Comparison of ENCODE assay signal across 1 cellular context in the genomic region with DNA sequence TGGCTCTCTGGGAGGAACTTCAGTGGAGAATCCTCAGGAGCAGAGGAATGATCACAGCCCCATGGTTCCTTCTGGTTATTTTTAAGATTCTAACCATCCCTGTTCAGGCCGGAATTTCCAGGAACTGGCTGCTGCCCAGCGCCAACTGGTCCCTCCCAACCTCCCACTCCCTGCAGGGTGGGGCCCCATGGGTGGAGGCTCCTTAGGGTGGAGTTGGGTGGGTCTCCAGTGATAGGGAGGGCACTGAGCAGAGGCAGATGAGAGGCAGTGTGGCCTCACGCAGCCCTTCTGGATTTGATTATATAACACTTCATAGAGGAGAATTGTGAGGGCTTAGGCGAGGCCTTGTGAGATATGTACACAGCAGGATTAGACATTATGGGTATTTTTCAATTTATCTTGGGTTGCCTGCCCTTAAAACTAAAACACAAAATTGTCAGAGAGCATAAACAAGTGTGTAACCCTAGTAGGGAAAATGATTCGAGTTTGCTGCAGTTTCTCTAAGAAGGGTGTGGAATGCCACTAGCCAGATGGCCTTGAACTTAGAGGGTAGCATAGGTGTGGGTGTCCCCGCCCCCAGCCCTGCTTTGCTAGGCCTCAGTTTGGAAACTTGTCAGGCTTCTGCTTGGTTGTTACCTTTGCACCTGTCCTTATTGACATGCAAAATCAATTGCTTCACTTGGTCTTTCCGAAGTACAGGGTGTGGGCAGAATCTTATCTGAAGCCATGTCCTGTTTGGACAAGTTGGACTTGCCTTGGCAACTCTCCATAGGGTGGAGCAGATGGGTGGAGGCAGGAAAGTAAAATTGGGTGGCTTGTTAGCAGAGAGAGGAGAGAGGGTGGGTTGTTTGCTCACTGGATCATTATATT.
TF ChIP-seq lines count a peak whose summit lies in the region.

No MANE protein-coding gene starts in this region.

TF ChIP-seq in HepG2, 621 proteins besides CTCF, POLR2A, EP300 and RAD21 (continued from another document and continues in another):
- TF ChIP-seq, protein P1, sequence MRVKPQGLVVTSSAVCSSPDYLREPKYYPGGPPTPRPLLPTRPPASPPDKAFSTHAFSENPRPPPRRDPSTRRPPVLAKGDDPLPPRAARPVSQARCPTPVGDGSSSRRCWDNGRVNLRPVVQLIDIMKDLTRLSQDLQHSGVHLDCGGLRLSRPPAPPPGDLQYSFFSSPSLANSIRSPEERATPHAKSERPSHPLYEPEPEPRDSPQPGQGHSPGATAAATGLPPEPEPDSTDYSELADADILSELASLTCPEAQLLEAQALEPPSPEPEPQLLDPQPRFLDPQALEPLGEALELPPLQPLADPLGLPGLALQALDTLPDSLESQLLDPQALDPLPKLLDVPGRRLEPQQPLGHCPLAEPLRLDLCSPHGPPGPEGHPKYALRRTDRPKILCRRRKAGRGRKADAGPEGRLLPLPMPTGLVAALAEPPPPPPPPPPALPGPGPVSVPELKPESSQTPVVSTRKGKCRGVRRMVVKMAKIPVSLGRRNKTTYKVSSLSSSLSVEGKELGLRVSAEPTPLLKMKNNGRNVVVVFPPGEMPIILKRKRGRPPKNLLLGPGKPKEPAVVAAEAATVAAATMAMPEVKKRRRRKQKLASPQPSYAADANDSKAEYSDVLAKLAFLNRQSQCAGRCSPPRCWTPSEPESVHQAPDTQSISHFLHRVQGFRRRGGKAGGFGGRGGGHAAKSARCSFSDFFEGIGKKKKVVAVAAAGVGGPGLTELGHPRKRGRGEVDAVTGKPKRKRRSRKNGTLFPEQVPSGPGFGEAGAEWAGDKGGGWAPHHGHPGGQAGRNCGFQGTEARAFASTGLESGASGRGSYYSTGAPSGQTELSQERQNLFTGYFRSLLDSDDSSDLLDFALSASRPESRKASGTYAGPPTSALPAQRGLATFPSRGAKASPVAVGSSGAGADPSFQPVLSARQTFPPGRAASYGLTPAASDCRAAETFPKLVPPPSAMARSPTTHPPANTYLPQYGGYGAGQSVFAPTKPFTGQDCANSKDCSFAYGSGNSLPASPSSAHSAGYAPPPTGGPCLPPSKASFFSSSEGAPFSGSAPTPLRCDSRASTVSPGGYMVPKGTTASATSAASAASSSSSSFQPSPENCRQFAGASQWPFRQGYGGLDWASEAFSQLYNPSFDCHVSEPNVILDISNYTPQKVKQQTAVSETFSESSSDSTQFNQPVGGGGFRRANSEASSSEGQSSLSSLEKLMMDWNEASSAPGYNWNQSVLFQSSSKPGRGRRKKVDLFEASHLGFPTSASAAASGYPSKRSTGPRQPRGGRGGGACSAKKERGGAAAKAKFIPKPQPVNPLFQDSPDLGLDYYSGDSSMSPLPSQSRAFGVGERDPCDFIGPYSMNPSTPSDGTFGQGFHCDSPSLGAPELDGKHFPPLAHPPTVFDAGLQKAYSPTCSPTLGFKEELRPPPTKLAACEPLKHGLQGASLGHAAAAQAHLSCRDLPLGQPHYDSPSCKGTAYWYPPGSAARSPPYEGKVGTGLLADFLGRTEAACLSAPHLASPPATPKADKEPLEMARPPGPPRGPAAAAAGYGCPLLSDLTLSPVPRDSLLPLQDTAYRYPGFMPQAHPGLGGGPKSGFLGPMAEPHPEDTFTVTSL (CRISPR knock-in tag; IDR thresholded peaks at IDR 0.05; ENCODE audit: borderline replicate concordance) = peak; percentile 88
- TF ChIP-seq BORCS8-MEF2B (CRISPR knock-in tag; IDR thresholded peaks at IDR 0.05) (peak; percentile 69; the same call in 1 of the 2 replicates), CBX2 (IDR thresholded peaks at IDR 0.05; ENCODE audit: low read depth, low read length) (no peak), CBX2 (CRISPR knock-in tag; IDR thresholded peaks at IDR 0.05; ENCODE audit: low read depth) (no peak), HNRNPK (IDR thresholded peaks at IDR 0.05; ENCODE audit: low read depth, low read length, poor library complexity, severe bottlenecking) (no peak), KAT2B (IDR thresholded peaks at IDR 0.05; ENCODE audit: borderline replicate concordance, low read depth, low read length) (peak; percentile 60; the same call in 1 of the 2 replicates), MIER3 (CRISPR knock-in tag; IDR thresholded peaks at IDR 0.05; ENCODE audit: borderline replicate concordance) (peak; percentile 80), NFIC (IDR thresholded peaks at IDR 0.05; ENCODE audit: low read length) (peak; percentile 94), MATR3 (CRISPR knock-in tag; IDR thresholded peaks at IDR 0.05) (no peak), LCORL (IDR thresholded peaks at IDR 0.05) (peak; percentile 50; the same call in 1 of the 2 replicates), LCORL (CRISPR knock-in tag; IDR thresholded peaks at IDR 0.05) (peak; percentile 99), TBL1XR1 (IDR thresholded peaks at IDR 0.05; ENCODE audit: borderline replicate concordance, low read length, partially characterized antibody) (no peak), ZBTB7B (CRISPR knock-in tag; IDR thresholded peaks at IDR 0.05) (no peak; the same call in 1 of the 2 replicates), MAZ (IDR thresholded peaks at IDR 0.05; ENCODE audit: borderline replicate concordance, low read depth, low read length) (no peak), MAZ (CRISPR knock-in tag; IDR thresholded peaks at IDR 0.05; ENCODE audit: low read depth) (no peak; the same call in 1 of the 2 replicates), CREM (IDR thresholded peaks at IDR 0.05) (peak; percentile 92), CREM (CRISPR knock-in tag; IDR thresholded peaks at IDR 0.05) (no peak), ZNF143 (CRISPR knock-in tag; IDR thresholded peaks at IDR 0.05) (peak; percentile 23; the same call in 1 of the 2 replicates), IRF2 (CRISPR knock-in tag; IDR thresholded peaks at IDR 0.05) (peak; percentile 92), ZNF777 (CRISPR knock-in tag; IDR thresholded peaks at IDR 0.05) (0 out of 2 replicates have a peak, but pooled peaks have one; percentile 27), PITX1 (CRISPR knock-in tag; IDR thresholded peaks at IDR 0.05) (peak; percentile 95), YEATS4 (CRISPR knock-in tag; IDR thresholded peaks at IDR 0.05; ENCODE audit: borderline replicate concordance) (no peak; the same call in none of the 2 replicates)
- TF ChIP-seq, protein P2, sequence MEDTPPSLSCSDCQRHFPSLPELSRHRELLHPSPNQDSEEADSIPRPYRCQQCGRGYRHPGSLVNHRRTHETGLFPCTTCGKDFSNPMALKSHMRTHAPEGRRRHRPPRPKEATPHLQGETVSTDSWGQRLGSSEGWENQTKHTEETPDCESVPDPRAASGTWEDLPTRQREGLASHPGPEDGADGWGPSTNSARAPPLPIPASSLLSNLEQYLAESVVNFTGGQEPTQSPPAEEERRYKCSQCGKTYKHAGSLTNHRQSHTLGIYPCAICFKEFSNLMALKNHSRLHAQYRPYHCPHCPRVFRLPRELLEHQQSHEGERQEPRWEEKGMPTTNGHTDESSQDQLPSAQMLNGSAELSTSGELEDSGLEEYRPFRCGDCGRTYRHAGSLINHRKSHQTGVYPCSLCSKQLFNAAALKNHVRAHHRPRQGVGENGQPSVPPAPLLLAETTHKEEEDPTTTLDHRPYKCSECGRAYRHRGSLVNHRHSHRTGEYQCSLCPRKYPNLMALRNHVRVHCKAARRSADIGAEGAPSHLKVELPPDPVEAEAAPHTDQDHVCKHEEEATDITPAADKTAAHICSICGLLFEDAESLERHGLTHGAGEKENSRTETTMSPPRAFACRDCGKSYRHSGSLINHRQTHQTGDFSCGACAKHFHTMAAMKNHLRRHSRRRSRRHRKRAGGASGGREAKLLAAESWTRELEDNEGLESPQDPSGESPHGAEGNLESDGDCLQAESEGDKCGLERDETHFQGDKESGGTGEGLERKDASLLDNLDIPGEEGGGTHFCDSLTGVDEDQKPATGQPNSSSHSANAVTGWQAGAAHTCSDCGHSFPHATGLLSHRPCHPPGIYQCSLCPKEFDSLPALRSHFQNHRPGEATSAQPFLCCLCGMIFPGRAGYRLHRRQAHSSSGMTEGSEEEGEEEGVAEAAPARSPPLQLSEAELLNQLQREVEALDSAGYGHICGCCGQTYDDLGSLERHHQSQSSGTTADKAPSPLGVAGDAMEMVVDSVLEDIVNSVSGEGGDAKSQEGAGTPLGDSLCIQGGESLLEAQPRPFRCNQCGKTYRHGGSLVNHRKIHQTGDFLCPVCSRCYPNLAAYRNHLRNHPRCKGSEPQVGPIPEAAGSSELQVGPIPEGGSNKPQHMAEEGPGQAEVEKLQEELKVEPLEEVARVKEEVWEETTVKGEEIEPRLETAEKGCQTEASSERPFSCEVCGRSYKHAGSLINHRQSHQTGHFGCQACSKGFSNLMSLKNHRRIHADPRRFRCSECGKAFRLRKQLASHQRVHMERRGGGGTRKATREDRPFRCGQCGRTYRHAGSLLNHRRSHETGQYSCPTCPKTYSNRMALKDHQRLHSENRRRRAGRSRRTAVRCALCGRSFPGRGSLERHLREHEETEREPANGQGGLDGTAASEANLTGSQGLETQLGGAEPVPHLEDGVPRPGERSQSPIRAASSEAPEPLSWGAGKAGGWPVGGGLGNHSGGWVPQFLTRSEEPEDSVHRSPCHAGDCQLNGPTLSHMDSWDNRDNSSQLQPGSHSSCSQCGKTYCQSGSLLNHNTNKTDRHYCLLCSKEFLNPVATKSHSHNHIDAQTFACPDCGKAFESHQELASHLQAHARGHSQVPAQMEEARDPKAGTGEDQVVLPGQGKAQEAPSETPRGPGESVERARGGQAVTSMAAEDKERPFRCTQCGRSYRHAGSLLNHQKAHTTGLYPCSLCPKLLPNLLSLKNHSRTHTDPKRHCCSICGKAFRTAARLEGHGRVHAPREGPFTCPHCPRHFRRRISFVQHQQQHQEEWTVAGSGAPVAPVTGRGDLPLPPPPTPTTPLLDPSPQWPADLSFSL (CRISPR knock-in tag; IDR thresholded peaks at IDR 0.05) = no peak
- TF ChIP-seq, protein P3, sequence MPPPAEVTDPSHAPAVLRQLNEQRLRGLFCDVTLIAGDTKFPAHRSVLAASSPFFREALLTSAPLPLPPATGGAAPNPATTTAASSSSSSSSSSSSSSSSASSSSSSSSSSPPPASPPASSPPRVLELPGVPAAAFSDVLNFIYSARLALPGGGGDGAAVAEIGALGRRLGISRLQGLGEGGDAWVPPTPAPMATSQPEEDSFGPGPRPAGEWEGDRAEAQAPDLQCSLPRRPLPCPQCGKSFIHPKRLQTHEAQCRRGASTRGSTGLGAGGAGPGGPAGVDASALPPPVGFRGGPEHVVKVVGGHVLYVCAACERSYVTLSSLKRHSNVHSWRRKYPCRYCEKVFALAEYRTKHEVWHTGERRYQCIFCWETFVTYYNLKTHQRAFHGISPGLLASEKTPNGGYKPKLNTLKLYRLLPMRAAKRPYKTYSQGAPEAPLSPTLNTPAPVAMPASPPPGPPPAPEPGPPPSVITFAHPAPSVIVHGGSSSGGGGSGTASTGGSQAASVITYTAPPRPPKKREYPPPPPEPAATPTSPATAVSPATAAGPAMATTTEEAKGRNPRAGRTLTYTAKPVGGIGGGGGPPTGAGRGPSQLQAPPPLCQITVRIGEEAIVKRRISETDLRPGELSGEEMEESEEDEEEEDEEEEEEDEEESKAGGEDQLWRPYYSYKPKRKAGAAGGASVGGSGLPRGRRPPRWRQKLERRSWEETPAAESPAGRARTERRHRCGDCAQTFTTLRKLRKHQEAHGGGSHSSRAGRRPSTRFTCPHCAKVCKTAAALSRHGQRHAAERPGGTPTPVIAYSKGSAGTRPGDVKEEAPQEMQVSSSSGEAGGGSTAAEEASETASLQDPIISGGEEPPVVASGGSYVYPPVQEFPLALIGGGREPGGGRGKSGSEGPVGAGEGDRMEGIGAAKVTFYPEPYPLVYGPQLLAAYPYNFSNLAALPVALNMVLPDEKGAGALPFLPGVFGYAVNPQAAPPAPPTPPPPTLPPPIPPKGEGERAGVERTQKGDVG (CRISPR knock-in tag; IDR thresholded peaks at IDR 0.05; ENCODE audit: borderline replicate concordance) = 0 out of 2 replicates have a peak, but pooled peaks have one; percentile 61
- TF ChIP-seq, protein P4, sequence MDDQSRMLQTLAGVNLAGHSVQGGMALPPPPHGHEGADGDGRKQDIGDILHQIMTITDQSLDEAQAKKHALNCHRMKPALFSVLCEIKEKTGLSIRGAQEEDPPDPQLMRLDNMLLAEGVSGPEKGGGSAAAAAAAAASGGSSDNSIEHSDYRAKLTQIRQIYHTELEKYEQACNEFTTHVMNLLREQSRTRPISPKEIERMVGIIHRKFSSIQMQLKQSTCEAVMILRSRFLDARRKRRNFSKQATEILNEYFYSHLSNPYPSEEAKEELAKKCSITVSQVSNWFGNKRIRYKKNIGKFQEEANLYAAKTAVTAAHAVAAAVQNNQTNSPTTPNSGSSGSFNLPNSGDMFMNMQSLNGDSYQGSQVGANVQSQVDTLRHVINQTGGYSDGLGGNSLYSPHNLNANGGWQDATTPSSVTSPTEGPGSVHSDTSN (CRISPR knock-in tag; IDR thresholded peaks at IDR 0.05; ENCODE audit: borderline replicate concordance) = no peak
- TF ChIP-seq, protein P5, sequence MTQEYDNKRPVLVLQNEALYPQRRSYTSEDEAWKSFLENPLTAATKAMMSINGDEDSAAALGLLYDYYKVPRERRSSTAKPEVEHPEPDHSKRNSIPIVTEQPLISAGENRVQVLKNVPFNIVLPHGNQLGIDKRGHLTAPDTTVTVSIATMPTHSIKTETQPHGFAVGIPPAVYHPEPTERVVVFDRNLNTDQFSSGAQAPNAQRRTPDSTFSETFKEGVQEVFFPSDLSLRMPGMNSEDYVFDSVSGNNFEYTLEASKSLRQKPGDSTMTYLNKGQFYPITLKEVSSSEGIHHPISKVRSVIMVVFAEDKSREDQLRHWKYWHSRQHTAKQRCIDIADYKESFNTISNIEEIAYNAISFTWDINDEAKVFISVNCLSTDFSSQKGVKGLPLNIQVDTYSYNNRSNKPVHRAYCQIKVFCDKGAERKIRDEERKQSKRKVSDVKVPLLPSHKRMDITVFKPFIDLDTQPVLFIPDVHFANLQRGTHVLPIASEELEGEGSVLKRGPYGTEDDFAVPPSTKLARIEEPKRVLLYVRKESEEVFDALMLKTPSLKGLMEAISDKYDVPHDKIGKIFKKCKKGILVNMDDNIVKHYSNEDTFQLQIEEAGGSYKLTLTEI (CRISPR knock-in tag; conservative IDR thresholded peaks at IDR 0.05) = no peak
- TF ChIP-seq, protein P6, sequence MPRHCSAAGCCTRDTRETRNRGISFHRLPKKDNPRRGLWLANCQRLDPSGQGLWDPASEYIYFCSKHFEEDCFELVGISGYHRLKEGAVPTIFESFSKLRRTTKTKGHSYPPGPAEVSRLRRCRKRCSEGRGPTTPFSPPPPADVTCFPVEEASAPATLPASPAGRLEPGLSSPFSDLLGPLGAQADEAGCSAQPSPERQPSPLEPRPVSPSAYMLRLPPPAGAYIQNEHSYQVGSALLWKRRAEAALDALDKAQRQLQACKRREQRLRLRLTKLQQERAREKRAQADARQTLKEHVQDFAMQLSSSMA (CRISPR knock-in tag; IDR thresholded peaks at IDR 0.05) = no peak
